Comparison of ENCODE assay signal across 19 cellular contexts in the genomic region with DNA sequence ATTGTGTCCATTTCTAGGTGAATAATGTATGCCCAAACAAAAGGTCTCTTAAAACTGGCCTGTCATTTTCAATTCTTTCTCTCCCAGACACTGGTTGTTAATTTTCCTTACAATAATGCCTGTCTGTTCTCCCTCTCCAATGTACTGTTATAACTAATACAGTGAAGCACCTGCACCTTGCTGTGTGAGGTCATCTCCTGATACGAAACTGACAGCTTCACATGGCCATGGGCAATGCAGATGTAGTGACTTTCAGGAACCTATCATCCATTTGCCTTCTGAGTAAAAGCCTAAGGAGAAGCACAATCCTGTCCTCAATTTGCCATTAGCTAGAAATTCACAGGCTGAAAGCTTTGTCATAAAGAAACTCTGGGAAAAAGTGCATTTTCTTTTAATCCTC.
A peak's percentile ranks its signal among the peaks of the same experiment; 100 is the strongest.
DNase-seq lines count a peak whose midpoint lies in the region; ATAC-seq and TF ChIP-seq lines count a peak whose summit lies in the region.
"Had no signal": no experiment of that assay in that cellular context is flagged by ENCODE, and none has a peak within 500 bp of the region (broad histone marks: within the 10 kb centered on the region; RNA-seq: fewer than 3 reads in every experiment).

No MANE protein-coding gene starts in this region.

- intact Hi-C loops in activated CD4-positive, alpha-beta T cell treated with anti-CD3 and anti-CD28 coated beads, Interleukin-2, amount 10 ng/mL, durations not matched to agents 24 days and 14 days (cut with micrococcal nuclease): no loop called here

- DNase-seq in BE2C (peak; percentile 21), NCI-H1105 treated with DMSO at 0.1 percent for 48 hours (lab: John Stamatoyannopoulos, UW) (peak; percentile 75), NCI-H2227 (lab: John Stamatoyannopoulos, UW; ENCODE audit: unreplicated experiment) (peak; percentile 52), COR-L47 (lab: John Stamatoyannopoulos, UW) (no peak)
- DNase-seq in activated CD4-positive, alpha-beta T cell treated with anti-CD3 and anti-CD28 coated beads, Interleukin-2, amount 10 ng/mL, durations not matched to agents 24 days and 14 days: no peak
- DNase-seq: C1 segment of cervical spinal cord; Caco-2; CD4-positive, CD25-positive, alpha-beta regulatory T cell; CD8-positive, alpha-beta memory T cell; DMS79; GDM1; GOT3; H7; HFFc6 had no signal

- H3K4me1 ChIP-seq in BE2C: peaks cover 4% of the 10 kb centered on the region; the same call in 1 of the 2 replicates
- H3K4me1 ChIP-seq: Caco-2 had no signal

- no peaks in the 10 kb centered on the region for H3K36me3 ChIP-seq in BE2C

- peaks cover 9 to 34% (median 15%) of the 10 kb centered on the region in 5 experiments for H3K9me3 Mint-ChIP-seq in brain
- peaks cover 9% of the 10 kb centered on the region for H3K9me3 Mint-ChIP-seq in activated CD4-positive, alpha-beta T cell treated with anti-CD3 and anti-CD28 coated beads, Interleukin-2, amount 10 ng/mL, durations not matched to agents 24 days and 14 days

- TF ChIP-seq CTCF in BE2C (IDR thresholded peaks at IDR 0.05; ENCODE audit: low read depth, low read length): no peak
- TF ChIP-seq CTCF in brain (conservative IDR thresholded peaks at IDR 0.05): no peak

- no peak overlapping the region for H3K4me3 Mint-ChIP-seq in brain
- H3K4me3 Mint-ChIP-seq in activated CD4-positive, alpha-beta T cell treated with anti-CD3 and anti-CD28 coated beads, Interleukin-2, amount 10 ng/mL, durations not matched to agents 24 days and 14 days: no peak overlapping the region
- H3K4me3 Mint-ChIP-seq: B cell; CD4-positive, CD25-positive, alpha-beta regulatory T cell; CD8-positive, alpha-beta memory T cell; HFFc6 had no signal

- no peaks in the 10 kb centered on the region for H3K27me3 ChIP-seq in BE2C

- no peaks in the 10 kb centered on the region for H3K36me3 Mint-ChIP-seq in brain
- no peaks in the 10 kb centered on the region for H3K36me3 Mint-ChIP-seq in activated CD4-positive, alpha-beta T cell treated with anti-CD3 and anti-CD28 coated beads, Interleukin-2, amount 10 ng/mL, durations not matched to agents 24 days and 14 days (ENCODE audit: low read depth)
- H3K36me3 Mint-ChIP-seq: CD4-positive, CD25-positive, alpha-beta regulatory T cell; CD8-positive, alpha-beta memory T cell had no signal

- H3K27ac Mint-ChIP-seq in brain: peak overlapping the region in 3 of 5 experiments; percentile 21 to 64 (median 60)
- H3K27ac Mint-ChIP-seq in activated CD4-positive, alpha-beta T cell treated with anti-CD3 and anti-CD28 coated beads, Interleukin-2, amount 10 ng/mL, durations not matched to agents 24 days and 14 days: no peak overlapping the region
- H3K27ac Mint-ChIP-seq: B cell; CD4-positive, CD25-positive, alpha-beta regulatory T cell; CD8-positive, alpha-beta memory T cell; HFFc6 had no signal

- no peak overlapping the region for H3K4me3 ChIP-seq in BE2C (ENCODE audit: low read depth, low read length)

- no peak for ATAC-seq in GM19023 (IDR thresholded peaks at IDR 0.05; ENCODE audit: unreplicated experiment)
- no peak for ATAC-seq in GM18517 (IDR thresholded peaks at IDR 0.05; ENCODE audit: unreplicated experiment)
- ATAC-seq: HCT116 had no signal

- H3K27me3 Mint-ChIP-seq in brain: no peaks in the 10 kb centered on the region
- no peaks in the 10 kb centered on the region for H3K27me3 Mint-ChIP-seq in activated CD4-positive, alpha-beta T cell treated with anti-CD3 and anti-CD28 coated beads, Interleukin-2, amount 10 ng/mL, durations not matched to agents 24 days and 14 days
- H3K27me3 Mint-ChIP-seq: B cell; CD4-positive, CD25-positive, alpha-beta regulatory T cell had no signal

- H3K9me3 ChIP-seq in BE2C: no peaks in the 10 kb centered on the region
- H3K9me3 ChIP-seq: Caco-2 had no signal

- peaks cover 18% of the 10 kb centered on the region for H3K4me1 Mint-ChIP-seq in brain
- H3K4me1 Mint-ChIP-seq in activated CD4-positive, alpha-beta T cell treated with anti-CD3 and anti-CD28 coated beads, Interleukin-2, amount 10 ng/mL, durations not matched to agents 24 days and 14 days: no peaks in the 10 kb centered on the region
- H3K4me1 Mint-ChIP-seq: B cell; CD4-positive, CD25-positive, alpha-beta regulatory T cell; CD8-positive, alpha-beta memory T cell had no signal

Comparison
In these comparisons a context has a peak if more than half of its experiments do, and no peak if none do; other contexts are left out.
1. DNase-seq: peak in BE2C (single experiment), NCI-H1105 treated with DMSO at 0.1 percent for 48 hours (single experiment) and NCI-H2227 (single experiment); none in activated CD4-positive, alpha-beta T cell treated with anti-CD3 and anti-CD28 coated beads, Interleukin-2, amount 10 ng/mL, durations not matched to agents 24 days and 14 days (single experiment) and COR-L47 (single experiment).